11 cellular contexts compared by ENCODE assay signal in the genomic region with DNA sequence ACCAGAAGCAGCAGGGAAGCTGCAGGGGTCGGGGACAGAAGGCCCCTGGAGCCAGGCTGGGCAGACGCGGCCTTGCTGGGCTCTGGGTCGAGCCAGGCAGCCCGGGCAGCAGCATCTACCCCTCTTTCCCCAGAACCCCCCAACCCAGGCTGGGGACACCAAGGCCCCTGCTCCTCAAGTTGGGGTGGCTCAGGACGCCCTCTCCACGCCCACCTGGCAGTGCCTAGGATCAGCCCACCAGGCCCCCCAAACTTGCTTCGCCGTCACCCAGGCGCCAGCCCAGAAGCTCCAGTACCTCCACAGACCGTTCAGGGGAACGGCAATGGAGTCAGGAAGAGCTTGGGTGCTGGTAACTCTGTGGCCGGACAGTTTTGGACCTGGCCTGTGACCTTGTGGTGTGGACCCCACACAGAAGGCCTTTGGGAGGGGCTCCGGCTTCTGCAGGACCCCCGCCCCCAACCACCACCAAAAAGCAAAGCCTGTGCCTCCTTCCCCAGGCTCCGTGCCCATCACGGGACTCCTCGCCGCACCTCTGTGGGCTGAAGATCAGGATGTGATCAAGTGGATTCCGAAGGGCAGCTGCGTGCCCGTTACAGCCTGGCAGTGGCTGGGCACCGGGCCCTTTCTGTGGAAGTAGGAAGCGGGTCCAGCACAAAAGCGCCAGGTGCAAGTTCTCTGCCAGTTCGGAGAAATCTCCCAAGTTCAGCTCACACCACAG. TPM values are rescaled to one million over a fixed set of nuclear protein-coding genes. Genes with fewer than 3 reads are reported as not detected.
DNase-seq lines count a peak whose midpoint lies in the region; ATAC-seq and TF ChIP-seq lines count a peak whose summit lies in the region.
"Had no signal": no experiment of that assay in that cellular context is flagged by ENCODE, and none has a peak within 500 bp of the region (broad histone marks: within the 10 kb centered on the region; RNA-seq: fewer than 3 reads in every experiment).

No MANE protein-coding gene starts in this region.

- no peak overlapping the region for H2AFZ ChIP-seq in neural progenitor cell (replicated peaks)

- H3K79me2 ChIP-seq in neural progenitor cell (ENCODE audit: low read depth): peaks cover 64% of the 10 kb centered on the region

- no peaks in the 10 kb centered on the region for H3F3A ChIP-seq in neural progenitor cell (ENCODE audit: low read depth)

- H3K4me1 ChIP-seq in effector memory CD4-positive, alpha-beta T cell (ENCODE audit: control insufficient read depth, insufficient read depth, low read length, poor library complexity, severe bottlenecking): peaks cover 46% of the 10 kb centered on the region
- peaks cover 22% of the 10 kb centered on the region for H3K4me1 ChIP-seq in neural progenitor cell

- H3K4me3 Mint-ChIP-seq in neural progenitor cell: peak overlapping the region; percentile 88

- peaks cover 64% of the 10 kb centered on the region for H4K20me1 ChIP-seq in neural progenitor cell (ENCODE audit: low read depth)

- no peak for DNase-seq in effector memory CD4-positive, alpha-beta T cell
- no peak for DNase-seq in neural progenitor cell (ENCODE audit: low spot score)
- DNase-seq in mesenteric fat pad (ENCODE audit: low spot score): no peak
- DNase-seq in omental fat pad (ENCODE audit: low spot score): no peak
- DNase-seq: DND-41, NCI-H146, SHP77 treated with DMSO at 0.1 percent for 48 hours had no signal

- no peak overlapping the region for H3K27ac Mint-ChIP-seq in neural progenitor cell

- H3K9me3 ChIP-seq in KOPT-K1 (ENCODE audit: insufficient read depth, low read length, poor library complexity, severe bottlenecking) (no peaks in the 10 kb centered on the region), neural progenitor cell (ENCODE audit: low read depth) (no peaks in the 10 kb centered on the region)
- no peaks in the 10 kb centered on the region for H3K9me3 ChIP-seq in effector memory CD4-positive, alpha-beta T cell (ENCODE audit: control insufficient read depth, low read length)

- ATAC-seq in GM18907 (IDR thresholded peaks at IDR 0.05; ENCODE audit: unreplicated experiment) (no peak), GM19324 (IDR thresholded peaks at IDR 0.05; ENCODE audit: low FRiP score, unreplicated experiment) (no peak), omental fat pad (ENCODE audit: low FRiP score) (no peak)

- H3K9ac ChIP-seq in neural progenitor cell: no peak overlapping the region

- H3K36me3 ChIP-seq in KOPT-K1 (ENCODE audit: insufficient read depth, low read length) (no peaks in the 10 kb centered on the region), neural progenitor cell (no peaks in the 10 kb centered on the region)
- no peaks in the 10 kb centered on the region for H3K36me3 ChIP-seq in effector memory CD4-positive, alpha-beta T cell (ENCODE audit: control insufficient read depth, insufficient read depth, low read length)

- peaks cover 6% of the 10 kb centered on the region for H3K27me3 Mint-ChIP-seq in neural progenitor cell (ENCODE audit: insufficient read depth, low read depth)

- H3K9me3 Mint-ChIP-seq in neural progenitor cell: no peaks in the 10 kb centered on the region

- H3K4me3 ChIP-seq in effector memory CD4-positive, alpha-beta T cell (ENCODE audit: insufficient read depth, low read depth, low read length, poor library complexity, severe bottlenecking): no peak overlapping the region
- no peak overlapping the region for H3K4me3 ChIP-seq in neural progenitor cell

- H3K27me3 ChIP-seq in effector memory CD4-positive, alpha-beta T cell (replicated peaks; ENCODE audit: control insufficient read depth, insufficient read depth, low read length, poor library complexity, severe bottlenecking): no peaks in the 10 kb centered on the region
- H3K27me3 ChIP-seq in neural progenitor cell: no peaks in the 10 kb centered on the region

- TF ChIP-seq CTCF in C4-2B (conservative IDR thresholded peaks at IDR 0.05) (no peak), neural progenitor cell (IDR thresholded peaks at IDR 0.05) (no peak), omental fat pad (IDR thresholded peaks at IDR 0.05) (no peak)

- H3K36me3 Mint-ChIP-seq in neural progenitor cell: no peaks in the 10 kb centered on the region

- peaks cover 25% of the 10 kb centered on the region for H3K4me1 Mint-ChIP-seq in neural progenitor cell

- no peak overlapping the region for H3K4me2 ChIP-seq in neural progenitor cell

- H3K27ac ChIP-seq in C4-2B (peak overlapping the region; percentile 91; the same call in 1 of the 2 replicates), KOPT-K1 (ENCODE audit: low read depth, low read length, poor library complexity, severe bottlenecking) (peak overlapping the region; percentile 7), neural progenitor cell (no peak overlapping the region)
- peak overlapping the region; percentile 74 for H3K27ac ChIP-seq in effector memory CD4-positive, alpha-beta T cell (ENCODE audit: insufficient read depth, low read length, poor library complexity, severe bottlenecking)

RNA-seq across cellular contexts. Expression of gene SLC12A7, which starts 2.2 kb away (rescaled TPM):
- total RNA-seq in neural progenitor cell (ENCODE audit: low replicate concordance) (7.5 and 27.3 TPM in 2 replicates), mesenteric fat pad (39.4 TPM), omental fat pad (10 to 100 TPM; 17.2 to 39.0 (median 27.5) TPM)
